ENCODE assay signal across 9 cellular contexts in genomic region chr7:68461430-68461829, GRCh38.
"Had no signal": no experiment of that assay in that cellular context is flagged by ENCODE, and none has a peak within 500 bp of the region (broad histone marks: within the 10 kb centered on the region; RNA-seq: fewer than 3 reads in every experiment).

No MANE protein-coding gene starts in this region.

- H3K4me3 ChIP-seq: esophagus muscularis mucosa, hepatocyte, ovary, testis had no signal

- DNase-seq: activated CD4-positive, alpha-beta memory T cell treated with anti-CD3 and anti-CD28 coated beads for 36 hours; activated gamma-delta T cell; activated T-cell treated with anti-CD3 and anti-CD28 coated beads, Interleukin-2, amount 50 U/mL, for 48 hours; anterior cingulate cortex; ovary; stimulated activated CD4-positive, alpha-beta T cell treated with anti-CD3 and anti-CD28 coated beads, Interleukin-4, amount 100 ng/mL, for 24 hours; testis had no signal
